ENCODE assay signal across 13 cellular contexts in genomic region chr5:3121813-3122212, GRCh38.
DNase-seq lines count a peak whose midpoint lies in the region; ATAC-seq and TF ChIP-seq lines count a peak whose summit lies in the region.
"Had no signal": no experiment of that assay in that cellular context is flagged by ENCODE, and none has a peak within 500 bp of the region (broad histone marks: within the 10 kb centered on the region; RNA-seq: fewer than 3 reads in every experiment).

No MANE protein-coding gene starts in this region.

- no peaks in the 10 kb centered on the region for H3K27me3 Mint-ChIP-seq in osteocyte (ENCODE audit: unreplicated experiment)

- 20 to 23% methylated on average over 20 to 21 of the region's 21 CpGs for WGBS in thyroid gland, 2 donors

- H3K9me3 ChIP-seq in iPS-18a (ENCODE audit: control insufficient read depth, low read depth, low read length) = no peaks in the 10 kb centered on the region
- no peaks in the 10 kb centered on the region for H3K9me3 ChIP-seq in thyroid gland
- no peaks in the 10 kb centered on the region for H3K9me3 ChIP-seq in breast epithelium

- H3K4me1 Mint-ChIP-seq in osteocyte (ENCODE audit: unreplicated experiment) = no peaks in the 10 kb centered on the region

- no peaks in the 10 kb centered on the region for H3K36me3 ChIP-seq in iPS-18a (ENCODE audit: control insufficient read depth, low read depth, low read length)
- H3K36me3 ChIP-seq in thyroid gland = no peaks in the 10 kb centered on the region
- H3K36me3 ChIP-seq in breast epithelium = no peaks in the 10 kb centered on the region

- H3K27me3 ChIP-seq in iPS-18a (ENCODE audit: control insufficient read depth, insufficient read depth, low read length) (peaks cover 56% of the 10 kb centered on the region), thyroid gland (no peaks in the 10 kb centered on the region), breast epithelium (peaks cover 0 to 7% of the 10 kb centered on the region in 2 donors)

- TF ChIP-seq CTCF in osteocyte (IDR thresholded peaks at IDR 0.05) (no peak), thyroid gland (IDR thresholded peaks at IDR 0.05) (no peak), breast epithelium (IDR thresholded peaks at IDR 0.05) (no peak)

- H3K36me3 Mint-ChIP-seq in osteocyte (ENCODE audit: unreplicated experiment) = no peaks in the 10 kb centered on the region

- H3K9me3 Mint-ChIP-seq in osteocyte (ENCODE audit: unreplicated experiment) = peaks cover 29% of the 10 kb centered on the region

- intact Hi-C loops in thyroid gland (cut with DNase I) = no loop called here
- intact Hi-C loops in breast epithelium (cut with DNase I; ENCODE audit: low total_unique reads) = no loop called here

- no peak overlapping the region for H3K27ac Mint-ChIP-seq in osteocyte (ENCODE audit: unreplicated experiment)

- no peak for ATAC-seq in GM19395 (IDR thresholded peaks at IDR 0.05; ENCODE audit: unreplicated experiment)
- ATAC-seq: PC-3 had no signal

- H3K4me3 ChIP-seq in iPS-18a (ENCODE audit: low read length) = peak overlapping the region; percentile 16
- H3K4me3 ChIP-seq in thyroid gland (replicated peaks in 1 of 3) = no peak overlapping the region
- no peak overlapping the region for H3K4me3 ChIP-seq in breast epithelium

- no peak overlapping the region for H3K4me3 Mint-ChIP-seq in osteocyte (ENCODE audit: unreplicated experiment)

- no peak overlapping the region for H3K9ac ChIP-seq in iPS-18a (ENCODE audit: low read length)

- peak; percentile 33 to 50 for DNase-seq in NCI-H1930 (lab: John Stamatoyannopoulos, UW)
- peak; percentile 70 for DNase-seq in osteocyte (ENCODE audit: extremely low spot score, unreplicated experiment)
- DNase-seq in thyroid gland = no peak
- no peak for DNase-seq in breast epithelium (ENCODE audit: low spot score in 2 of 2)
- no peak for DNase-seq in NCI-H748 treated with DMSO at 0.1 percent for 48 hours (lab: John Stamatoyannopoulos, UW)
- DNase-seq: EL, KBM-7, NCI-H146, NCI-H226, NCI-H526, PC-3 had no signal

- H3K27ac ChIP-seq in iPS-18a (ENCODE audit: low read length) = no peak overlapping the region
- H3K27ac ChIP-seq in thyroid gland = no peak overlapping the region
- H3K27ac ChIP-seq in breast epithelium = no peak overlapping the region

- peaks cover 74% of the 10 kb centered on the region for H3K4me1 ChIP-seq in iPS-18a (ENCODE audit: control insufficient read depth, low read depth, low read length)
- H3K4me1 ChIP-seq in thyroid gland = no peaks in the 10 kb centered on the region
- H3K4me1 ChIP-seq in breast epithelium = no peaks in the 10 kb centered on the region

- no peak for TF ChIP-seq POLR2A in thyroid gland (IDR thresholded peaks at IDR 0.05)
- TF ChIP-seq POLR2A in breast epithelium (IDR thresholded peaks at IDR 0.05) = no peak

Comparison
In these comparisons a context has a peak if more than half of its experiments do, and no peak if none do; other contexts are left out.
1. DNase-seq: peak in NCI-H1930 (2 of 2) and osteocyte (single experiment); none in thyroid gland (0 of 2), breast epithelium (0 of 2) and NCI-H748 treated with DMSO at 0.1 percent for 48 hours (single experiment).